Comparison of ENCODE assay signal across 1 cellular context in genomic region chr16:21158208-21159110, GRCh38.
TF ChIP-seq lines count a peak whose summit lies in the region.

Gene LDAF1, plus strand, starts transcription at chr16:21158674. Its CDS starts 2,509 bp downstream, at chr16:21161183.

TF ChIP-seq in HepG2, 621 proteins besides CTCF, POLR2A, EP300 and RAD21 (continued from another document and continues in another):
- TF ChIP-seq, protein P1, sequence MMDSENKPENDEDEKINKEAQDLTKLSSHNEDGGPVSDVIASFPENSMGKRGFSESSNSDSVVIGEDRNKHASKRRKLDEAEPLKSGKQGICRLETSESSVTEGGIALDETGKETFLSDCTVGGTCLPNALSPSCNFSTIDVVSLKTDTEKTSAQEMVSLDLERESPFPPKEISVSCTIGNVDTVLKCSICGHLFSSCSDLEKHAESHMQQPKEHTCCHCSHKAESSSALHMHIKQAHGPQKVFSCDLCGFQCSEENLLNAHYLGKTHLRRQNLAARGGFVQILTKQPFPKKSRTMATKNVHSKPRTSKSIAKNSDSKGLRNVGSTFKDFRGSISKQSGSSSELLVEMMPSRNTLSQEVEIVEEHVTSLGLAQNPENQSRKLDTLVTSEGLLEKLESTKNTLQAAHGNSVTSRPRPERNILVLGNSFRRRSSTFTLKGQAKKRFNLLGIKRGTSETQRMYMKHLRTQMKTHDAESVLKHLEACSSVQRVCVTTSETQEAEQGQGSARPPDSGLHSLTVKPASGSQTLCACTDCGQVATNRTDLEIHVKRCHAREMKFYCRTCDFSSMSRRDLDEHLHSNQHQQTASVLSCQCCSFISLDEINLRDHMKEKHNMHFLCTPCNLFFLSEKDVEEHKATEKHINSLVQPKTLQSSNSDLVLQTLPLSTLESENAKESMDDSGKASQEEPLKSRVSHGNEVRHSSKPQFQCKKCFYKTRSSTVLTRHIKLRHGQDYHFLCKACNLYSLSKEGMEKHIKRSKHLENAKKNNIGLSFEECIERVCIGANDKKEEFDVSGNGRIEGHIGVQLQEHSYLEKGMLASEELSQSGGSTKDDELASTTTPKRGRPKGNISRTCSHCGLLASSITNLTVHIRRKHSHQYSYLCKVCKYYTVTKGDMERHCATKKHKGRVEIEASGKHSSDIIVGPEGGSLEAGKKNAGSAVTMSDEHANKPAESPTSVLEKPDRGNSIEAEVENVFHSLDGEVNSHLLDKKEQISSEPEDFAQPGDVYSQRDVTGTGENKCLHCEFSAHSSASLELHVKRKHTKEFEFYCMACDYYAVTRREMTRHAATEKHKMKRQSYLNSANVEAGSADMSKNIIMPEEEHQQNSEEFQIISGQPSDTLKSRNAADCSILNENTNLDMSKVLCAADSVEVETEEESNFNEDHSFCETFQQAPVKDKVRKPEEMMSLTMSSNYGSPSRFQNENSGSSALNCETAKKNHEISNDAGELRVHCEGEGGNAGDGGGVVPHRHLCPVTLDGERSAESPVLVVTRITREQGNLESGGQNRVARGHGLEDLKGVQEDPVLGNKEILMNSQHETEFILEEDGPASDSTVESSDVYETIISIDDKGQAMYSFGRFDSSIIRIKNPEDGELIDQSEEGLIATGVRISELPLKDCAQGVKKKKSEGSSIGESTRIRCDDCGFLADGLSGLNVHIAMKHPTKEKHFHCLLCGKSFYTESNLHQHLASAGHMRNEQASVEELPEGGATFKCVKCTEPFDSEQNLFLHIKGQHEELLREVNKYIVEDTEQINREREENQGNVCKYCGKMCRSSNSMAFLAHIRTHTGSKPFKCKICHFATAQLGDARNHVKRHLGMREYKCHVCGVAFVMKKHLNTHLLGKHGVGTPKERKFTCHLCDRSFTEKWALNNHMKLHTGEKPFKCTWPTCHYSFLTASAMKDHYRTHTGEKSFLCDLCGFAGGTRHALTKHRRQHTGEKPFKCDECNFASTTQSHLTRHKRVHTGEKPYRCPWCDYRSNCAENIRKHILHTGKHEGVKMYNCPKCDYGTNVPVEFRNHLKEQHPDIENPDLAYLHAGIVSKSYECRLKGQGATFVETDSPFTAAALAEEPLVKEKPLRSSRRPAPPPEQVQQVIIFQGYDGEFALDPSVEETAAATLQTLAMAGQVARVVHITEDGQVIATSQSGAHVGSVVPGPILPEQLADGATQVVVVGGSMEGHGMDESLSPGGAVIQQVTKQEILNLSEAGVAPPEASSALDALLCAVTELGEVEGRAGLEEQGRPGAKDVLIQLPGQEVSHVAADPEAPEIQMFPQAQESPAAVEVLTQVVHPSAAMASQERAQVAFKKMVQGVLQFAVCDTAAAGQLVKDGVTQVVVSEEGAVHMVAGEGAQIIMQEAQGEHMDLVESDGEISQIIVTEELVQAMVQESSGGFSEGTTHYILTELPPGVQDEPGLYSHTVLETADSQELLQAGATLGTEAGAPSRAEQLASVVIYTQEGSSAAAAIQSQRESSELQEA (CRISPR knock-in tag; IDR thresholded peaks at IDR 0.05; ENCODE audit: not compliant biosample characterization) = peak; percentile 74
- no peak for TF ChIP-seq ZNF7 (CRISPR knock-in tag; IDR thresholded peaks at IDR 0.05)
- TF ChIP-seq NR2C2 (CRISPR knock-in tag; IDR thresholded peaks at IDR 0.05; ENCODE audit: borderline replicate concordance) = no peak
- TF ChIP-seq ZNF850 (CRISPR knock-in tag; conservative IDR thresholded peaks at IDR 0.05) = no peak
- no peak for TF ChIP-seq ZBTB4 (CRISPR knock-in tag; IDR thresholded peaks at IDR 0.05; ENCODE audit: borderline replicate concordance)
- no peak for TF ChIP-seq SOX13 (IDR thresholded peaks at IDR 0.05)
- TF ChIP-seq SOX13 (CRISPR knock-in tag; conservative IDR thresholded peaks at IDR 0.05 in 1 of 2, IDR thresholded peaks at IDR 0.05 in 1 of 2) = peak in 1 of 2 experiments; percentile 45; a peak in 1 of 4 replicates
- TF ChIP-seq ZNF780A (CRISPR knock-in tag; IDR thresholded peaks at IDR 0.05) = no peak
- TF ChIP-seq, protein P2, sequence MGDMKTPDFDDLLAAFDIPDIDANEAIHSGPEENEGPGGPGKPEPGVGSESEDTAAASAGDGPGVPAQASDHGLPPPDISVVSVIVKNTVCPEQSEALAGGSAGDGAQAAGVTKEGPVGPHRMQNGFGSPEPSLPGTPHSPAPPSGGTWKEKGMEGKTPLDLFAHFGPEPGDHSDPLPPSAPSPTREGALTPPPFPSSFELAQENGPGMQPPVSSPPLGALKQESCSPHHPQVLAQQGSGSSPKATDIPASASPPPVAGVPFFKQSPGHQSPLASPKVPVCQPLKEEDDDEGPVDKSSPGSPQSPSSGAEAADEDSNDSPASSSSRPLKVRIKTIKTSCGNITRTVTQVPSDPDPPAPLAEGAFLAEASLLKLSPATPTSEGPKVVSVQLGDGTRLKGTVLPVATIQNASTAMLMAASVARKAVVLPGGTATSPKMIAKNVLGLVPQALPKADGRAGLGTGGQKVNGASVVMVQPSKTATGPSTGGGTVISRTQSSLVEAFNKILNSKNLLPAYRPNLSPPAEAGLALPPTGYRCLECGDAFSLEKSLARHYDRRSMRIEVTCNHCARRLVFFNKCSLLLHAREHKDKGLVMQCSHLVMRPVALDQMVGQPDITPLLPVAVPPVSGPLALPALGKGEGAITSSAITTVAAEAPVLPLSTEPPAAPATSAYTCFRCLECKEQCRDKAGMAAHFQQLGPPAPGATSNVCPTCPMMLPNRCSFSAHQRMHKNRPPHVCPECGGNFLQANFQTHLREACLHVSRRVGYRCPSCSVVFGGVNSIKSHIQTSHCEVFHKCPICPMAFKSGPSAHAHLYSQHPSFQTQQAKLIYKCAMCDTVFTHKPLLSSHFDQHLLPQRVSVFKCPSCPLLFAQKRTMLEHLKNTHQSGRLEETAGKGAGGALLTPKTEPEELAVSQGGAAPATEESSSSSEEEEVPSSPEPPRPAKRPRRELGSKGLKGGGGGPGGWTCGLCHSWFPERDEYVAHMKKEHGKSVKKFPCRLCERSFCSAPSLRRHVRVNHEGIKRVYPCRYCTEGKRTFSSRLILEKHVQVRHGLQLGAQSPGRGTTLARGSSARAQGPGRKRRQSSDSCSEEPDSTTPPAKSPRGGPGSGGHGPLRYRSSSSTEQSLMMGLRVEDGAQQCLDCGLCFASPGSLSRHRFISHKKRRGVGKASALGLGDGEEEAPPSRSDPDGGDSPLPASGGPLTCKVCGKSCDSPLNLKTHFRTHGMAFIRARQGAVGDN (CRISPR knock-in tag; IDR thresholded peaks at IDR 0.05) = peak; percentile 86
- peak; percentile 44; the same call in 1 of the 2 replicates for TF ChIP-seq TAF1 (CRISPR knock-in tag; IDR thresholded peaks at IDR 0.05)
- no peak for TF ChIP-seq HNRNPH1 (optimal IDR thresholded peaks at IDR 0.05; ENCODE audit: low read depth, low read length)
- no peak for TF ChIP-seq ZNF281 (CRISPR knock-in tag; IDR thresholded peaks at IDR 0.05; ENCODE audit: borderline replicate concordance)
- 0 out of 2 replicates have a peak, but pooled peaks have one; percentile 27 for TF ChIP-seq ARID2 (CRISPR knock-in tag; IDR thresholded peaks at IDR 0.05; ENCODE audit: borderline replicate concordance)
- no peak for TF ChIP-seq THYN1 (CRISPR knock-in tag; IDR thresholded peaks at IDR 0.05; ENCODE audit: borderline replicate concordance, low read depth)
- TF ChIP-seq SCMH1 (CRISPR knock-in tag; IDR thresholded peaks at IDR 0.05; ENCODE audit: borderline replicate concordance) = no peak
- TF ChIP-seq ZNF83 (CRISPR knock-in tag; IDR thresholded peaks at IDR 0.05; ENCODE audit: borderline replicate concordance) = peak; percentile 8; the same call in 1 of the 2 replicates
- peak; percentile 60 for TF ChIP-seq ZNF563 (CRISPR knock-in tag; IDR thresholded peaks at IDR 0.05)
- no peak for TF ChIP-seq ZNF577 (CRISPR knock-in tag; IDR thresholded peaks at IDR 0.05; ENCODE audit: borderline replicate concordance, low read depth)
- TF ChIP-seq ZNF619 (CRISPR knock-in tag; IDR thresholded peaks at IDR 0.05) = no peak
- no peak for TF ChIP-seq ZNF253 (CRISPR knock-in tag; IDR thresholded peaks at IDR 0.05; ENCODE audit: borderline replicate concordance)
- TF ChIP-seq ZNF557 (CRISPR knock-in tag; IDR thresholded peaks at IDR 0.05) = no peak
- 0 out of 2 replicates have a peak, but pooled peaks have one; percentile 65 for TF ChIP-seq RELA (CRISPR knock-in tag; IDR thresholded peaks at IDR 0.05)
- TF ChIP-seq HINFP (CRISPR knock-in tag; IDR thresholded peaks at IDR 0.05; ENCODE audit: low read depth) = peak; percentile 36; the same call in 1 of the 2 replicates
- no peak for TF ChIP-seq RFX3 (CRISPR knock-in tag; IDR thresholded peaks at IDR 0.05)
- TF ChIP-seq GTF3A (CRISPR knock-in tag; conservative IDR thresholded peaks at IDR 0.05) = peak; percentile 72; the same call in 1 of the 2 replicates
- TF ChIP-seq ZBTB1 (CRISPR knock-in tag; IDR thresholded peaks at IDR 0.05; ENCODE audit: borderline replicate concordance) = no peak
- TF ChIP-seq ZNF513 (CRISPR knock-in tag; conservative IDR thresholded peaks at IDR 0.05) = no peak
- peak; percentile 40; the same call in 1 of the 2 replicates for TF ChIP-seq MXD4 (CRISPR knock-in tag; IDR thresholded peaks at IDR 0.05)
- TF ChIP-seq ETV6 (CRISPR knock-in tag; conservative IDR thresholded peaks at IDR 0.05) = no peak
- TF ChIP-seq SKI (IDR thresholded peaks at IDR 0.05; ENCODE audit: partially characterized antibody) = no peak
- no peak for TF ChIP-seq ZNF678 (CRISPR knock-in tag; IDR thresholded peaks at IDR 0.05)
- TF ChIP-seq CBX5 (CRISPR knock-in tag; IDR thresholded peaks at IDR 0.05; ENCODE audit: borderline replicate concordance) = 0 out of 2 replicates have a peak, but pooled peaks have one; percentile 12
- no peak for TF ChIP-seq TRIM22 (IDR thresholded peaks at IDR 0.05)
- no peak for TF ChIP-seq TEAD2 (CRISPR knock-in tag; IDR thresholded peaks at IDR 0.05)
- TF ChIP-seq ZNF879 (CRISPR knock-in tag; IDR thresholded peaks at IDR 0.05) = no peak
- TF ChIP-seq ZNF329 (CRISPR knock-in tag; IDR thresholded peaks at IDR 0.05; ENCODE audit: low read depth) = no peak
- TF ChIP-seq ZSCAN29 (CRISPR knock-in tag; conservative IDR thresholded peaks at IDR 0.05) = no peak; the same call in 1 of the 2 replicates
